ENCODE assay signal across 10 cellular contexts in genomic region chr10:29849434-29849833, GRCh38.
DNase-seq lines count a peak whose midpoint lies in the region; ATAC-seq and TF ChIP-seq lines count a peak whose summit lies in the region.
"Had no signal": no experiment of that assay in that cellular context is flagged by ENCODE, and none has a peak within 500 bp of the region (broad histone marks: within the 10 kb centered on the region; RNA-seq: fewer than 3 reads in every experiment).

No MANE protein-coding gene starts in this region.

- no peak for TF ChIP-seq CTCF in brain (conservative IDR thresholded peaks at IDR 0.05)
- no peak for TF ChIP-seq CTCF in right lobe of liver (IDR thresholded peaks at IDR 0.05)
- TF ChIP-seq CTCF in upper lobe of left lung (IDR thresholded peaks at IDR 0.05): no peak
- no peak for TF ChIP-seq CTCF in GM20000 (IDR thresholded peaks at IDR 0.05; ENCODE audit: extremely low read depth, missing control alignments)

- intact Hi-C loops in right lobe of liver (cut with DNase I): no loop called here

- H3K4me1 ChIP-seq in right lobe of liver (peaks cover 0 to 16% (median 6%) of the 10 kb centered on the region in 4 donors), upper lobe of left lung (peaks cover 6 to 15% (median 9%) of the 10 kb centered on the region in 4 donors)

- TF ChIP-seq POLR2A in right lobe of liver (IDR thresholded peaks at IDR 0.05) (no peak), upper lobe of left lung (IDR thresholded peaks at IDR 0.05) (no peak)

- peak in 2 of 4 donors; percentile 88 to 89 for TF ChIP-seq EP300 in upper lobe of left lung (IDR thresholded peaks at IDR 0.05)

- H3K27me3 ChIP-seq in right lobe of liver (no peaks in the 10 kb centered on the region), upper lobe of left lung (no peaks in the 10 kb centered on the region)

- WGBS in right lobe of liver (ENCODE audit: insufficient coverage, low coverage, low lambda C conversion rate, missing lambda C conversion rate): 38% methylated on average over 5 of the region's 5 CpGs
- WGBS in upper lobe of left lung, 2 donors: 14 to 30% methylated on average over 5 of the region's 5 CpGs

- H3K27ac Mint-ChIP-seq in brain: peak overlapping the region in 3 of 5 experiments; percentile 76 to 85 (median 79)
- no peak overlapping the region for H3K27ac Mint-ChIP-seq in stimulated activated naive B cell treated with anti-CD40 and anti-IgM and Interleukin-4, amounts not matched to agents 10 μg/mL and 1 μg/mL and 100 μg/mL, for 72 hours
- H3K27ac Mint-ChIP-seq: memory B cell had no signal

- no peaks in the 10 kb centered on the region for H3K27me3 Mint-ChIP-seq in brain
- peaks cover 0 to 6% of the 10 kb centered on the region in 2 donors for H3K27me3 Mint-ChIP-seq in stimulated activated naive B cell treated with anti-CD40 and anti-IgM and Interleukin-4, amounts not matched to agents 10 μg/mL and 1 μg/mL and 100 μg/mL, for 72 hours
- H3K27me3 Mint-ChIP-seq: memory B cell had no signal

- H3K9me3 ChIP-seq in right lobe of liver: no peaks in the 10 kb centered on the region
- H3K9me3 ChIP-seq in upper lobe of left lung: no peaks in the 10 kb centered on the region

- H3K4me3 Mint-ChIP-seq in brain: peak overlapping the region in 1 of 5 experiments; percentile 22
- no peak overlapping the region for H3K4me3 Mint-ChIP-seq in stimulated activated naive B cell treated with anti-CD40 and anti-IgM and Interleukin-4, amounts not matched to agents 10 μg/mL and 1 μg/mL and 100 μg/mL, for 72 hours
- H3K4me3 Mint-ChIP-seq: memory B cell had no signal

- DNase-seq in Kasumi-1 (lab: John Stamatoyannopoulos, UW) (peak; percentile 97 to 98), right lobe of liver (no peak), upper lobe of left lung (no peak), GM20000 (ENCODE audit: low spot score) (no peak), inferior parietal cortex (ENCODE audit: extremely low spot score) (no peak)
- no peak for DNase-seq in stimulated activated naive B cell treated with anti-CD40 and anti-IgM and Interleukin-4, amounts not matched to agents 10 μg/mL and 1 μg/mL and 100 μg/mL, for 72 hours
- DNase-seq: activated naive CD4-positive, alpha-beta T cell treated with anti-CD3 and anti-CD28 coated beads, Interleukin-2, amount 50 U/mL, for 16 hours; trophoblast cell had no signal

- H3K36me3 ChIP-seq in right lobe of liver: no peaks in the 10 kb centered on the region
- H3K36me3 ChIP-seq in upper lobe of left lung: no peaks in the 10 kb centered on the region

- H3K27ac ChIP-seq in right lobe of liver (no peak overlapping the region), upper lobe of left lung (peak overlapping the region; percentile 56 to 73 (median 67))

- peaks cover 0 to 11% (median 6%) of the 10 kb centered on the region in 5 experiments for H3K9me3 Mint-ChIP-seq in brain
- H3K9me3 Mint-ChIP-seq in stimulated activated naive B cell treated with anti-CD40 and anti-IgM and Interleukin-4, amounts not matched to agents 10 μg/mL and 1 μg/mL and 100 μg/mL, for 72 hours: peaks cover 0 to 7% of the 10 kb centered on the region in 2 donors

- H3K4me3 ChIP-seq in right lobe of liver: no peak overlapping the region
- H3K4me3 ChIP-seq in upper lobe of left lung: peak overlapping the region in 1 of 4 donors; percentile 20

- peaks cover 7% of the 10 kb centered on the region for H3K4me1 Mint-ChIP-seq in brain
- H3K4me1 Mint-ChIP-seq in stimulated activated naive B cell treated with anti-CD40 and anti-IgM and Interleukin-4, amounts not matched to agents 10 μg/mL and 1 μg/mL and 100 μg/mL, for 72 hours: no peaks in the 10 kb centered on the region
- H3K4me1 Mint-ChIP-seq: memory B cell had no signal

- H3K36me3 Mint-ChIP-seq in brain: no peaks in the 10 kb centered on the region
- peaks cover 0 to 2% of the 10 kb centered on the region in 2 donors for H3K36me3 Mint-ChIP-seq in stimulated activated naive B cell treated with anti-CD40 and anti-IgM and Interleukin-4, amounts not matched to agents 10 μg/mL and 1 μg/mL and 100 μg/mL, for 72 hours
- H3K36me3 Mint-ChIP-seq: memory B cell had no signal

- peak; percentile 42 to 68 (median 58) for ATAC-seq in right lobe of liver
- ATAC-seq in upper lobe of left lung (ENCODE audit: low FRiP score in 2 of 2): peak; percentile 50 to 77
- ATAC-seq in stimulated activated naive B cell treated with anti-CD40 and anti-IgM and Interleukin-4, amounts not matched to agents 10 μg/mL and 1 μg/mL and 100 μg/mL, for 72 hours (replicated peaks): no peak

Comparison
In these comparisons a context has a peak if more than half of its experiments do, and no peak if none do; other contexts are left out.
1. DNase-seq: peak in Kasumi-1 (2 of 2); none in right lobe of liver (0 of 3), upper lobe of left lung (0 of 2), GM20000 (single experiment), inferior parietal cortex (single experiment) and stimulated activated naive B cell treated with anti-CD40 and anti-IgM and Interleukin-4, amounts not matched to agents 10 μg/mL and 1 μg/mL and 100 μg/mL, for 72 hours (single experiment).
2. ATAC-seq: peak in right lobe of liver (4 of 4) and upper lobe of left lung (2 of 2); none in stimulated activated naive B cell treated with anti-CD40 and anti-IgM and Interleukin-4, amounts not matched to agents 10 μg/mL and 1 μg/mL and 100 μg/mL, for 72 hours (0 of 2).
3. H3K27ac ChIP-seq: peak in upper lobe of left lung (4 of 4); none in right lobe of liver (0 of 3).